ENCODE assay signal across 13 cellular contexts in the genomic region with DNA sequence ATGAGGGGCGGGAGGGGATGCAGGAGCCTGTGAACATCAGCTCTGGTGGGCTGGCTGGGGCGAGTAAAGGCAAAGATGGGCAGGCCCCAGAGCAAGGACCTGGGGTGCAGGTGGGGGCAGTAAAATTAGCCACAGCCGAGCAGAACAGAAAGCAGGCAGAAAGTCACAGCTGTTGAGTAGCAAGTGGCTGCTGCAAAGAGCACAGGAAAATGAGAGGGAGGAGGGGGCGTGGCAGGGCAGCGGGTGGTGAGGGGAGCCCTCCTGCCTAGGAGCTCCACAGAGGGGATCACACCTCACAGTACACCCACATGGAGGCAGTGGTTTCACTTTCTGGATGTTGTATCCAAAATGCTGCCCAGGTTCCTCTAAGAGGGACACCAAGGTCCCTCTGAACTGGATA.
A peak's percentile ranks its signal among the peaks of the same experiment; 100 is the strongest.
DNase-seq lines count a peak whose midpoint lies in the region; ATAC-seq lines count a peak whose summit lies in the region.
"Had no signal": no experiment of that assay in that cellular context is flagged by ENCODE, and none has a peak within 500 bp of the region (broad histone marks: within the 10 kb centered on the region; RNA-seq: fewer than 3 reads in every experiment).

No MANE protein-coding gene starts in this region.

- H3K9me3 Mint-ChIP-seq in memory B cell, result peaks cover 5% of the 10 kb centered on the region

- ATAC-seq in GM18498 (IDR thresholded peaks at IDR 0.05; ENCODE audit: unreplicated experiment), result peak; percentile 74
- peak; percentile 81 for ATAC-seq in GM21423 (IDR thresholded peaks at IDR 0.05; ENCODE audit: unreplicated experiment)
- peak; percentile 48 for ATAC-seq in HG03432 (IDR thresholded peaks at IDR 0.05; ENCODE audit: unreplicated experiment)
- ATAC-seq in memory B cell (ENCODE audit: low read depth), result peak; percentile 59
- ATAC-seq in HG02588 (IDR thresholded peaks at IDR 0.05; ENCODE audit: unreplicated experiment), result no peak
- ATAC-seq in HG03139 (IDR thresholded peaks at IDR 0.05; ENCODE audit: unreplicated experiment), result no peak

- H3K4me3 Mint-ChIP-seq in memory B cell, result peak overlapping the region; percentile 74

- peaks cover 7% of the 10 kb centered on the region for H3K36me3 Mint-ChIP-seq in memory B cell

- H3K4me1 Mint-ChIP-seq in memory B cell, result peaks cover 30% of the 10 kb centered on the region

- no peaks in the 10 kb centered on the region for H3K27me3 Mint-ChIP-seq in memory B cell

- H3K27ac Mint-ChIP-seq in memory B cell, result peak overlapping the region; percentile 62

- no peak for DNase-seq in memory B cell (ENCODE audit: low spot score in 2 of 2)
- DNase-seq in DMS153 (lab: John Stamatoyannopoulos, UW), result no peak
- DNase-seq in NCI-H510A treated with DMSO at 0.1 percent for 48 hours (lab: John Stamatoyannopoulos, UW), result no peak
- DNase-seq: foreskin melanocyte; left ventricle myocardium inferior; MG63; NK-92 treated with Interleukin-12 subunit alpha and Interleukin-12 subunit beta, amount 100 ng/mL, for 24 hours; stimulated activated CD4-positive, alpha-beta T cell treated with anti-CD3 and anti-CD28 coated beads, Interleukin-4, amount 100 ng/mL, for 24 hours had no signal

Comparison
In these comparisons a context has a peak if more than half of its experiments do, and no peak if none do; other contexts are left out.
1. ATAC-seq: peak in GM18498 (single experiment), GM21423 (single experiment), HG03432 (single experiment) and memory B cell (single experiment); none in HG02588 (single experiment) and HG03139 (single experiment).